In genomic region chr2:44170337-44170736, GRCh38 we compare ENCODE assay signal across 8 cellular contexts. TPM values are rescaled to one million over a fixed set of nuclear protein-coding genes. Genes with fewer than 3 reads are reported as not detected.
DNase-seq lines count a peak whose midpoint lies in the region; TF ChIP-seq lines count a peak whose summit lies in the region.

No MANE protein-coding gene starts in this region.

- peak overlapping the region; percentile 87 for H3K4me3 Mint-ChIP-seq in chondrocyte (ENCODE audit: unreplicated experiment)

- H3K27me3 Mint-ChIP-seq in chondrocyte (ENCODE audit: low read depth): no peaks in the 10 kb centered on the region

- H3K9me3 Mint-ChIP-seq in chondrocyte (ENCODE audit: low read depth): no peaks in the 10 kb centered on the region

- peak overlapping the region; percentile 93 to 98 for H3K27ac ChIP-seq in mucosa of rectum (ENCODE audit: low read depth in 2 of 2, low read length in 2 of 2)

- H3K36me3 ChIP-seq in mucosa of rectum (ENCODE audit: control insufficient read depth in 2 of 2, insufficient read depth in 2 of 2, low read length in 2 of 2): peaks cover 0 to 4% of the 10 kb centered on the region in 2 donors

- TF ChIP-seq CTCF in chondrocyte (IDR thresholded peaks at IDR 0.05): no peak

- peaks cover 5 to 17% of the 10 kb centered on the region in 2 donors for H3K4me1 ChIP-seq in mucosa of rectum (ENCODE audit: control insufficient read depth in 2 of 2, insufficient read depth in 2 of 2, low read length in 2 of 2)

- H3K4me3 ChIP-seq in mucosa of rectum (ENCODE audit: low read length in 2 of 2): peak overlapping the region; percentile 94 to 98

- H3K36me3 Mint-ChIP-seq in chondrocyte (ENCODE audit: low read depth): no peaks in the 10 kb centered on the region

- peaks cover 43% of the 10 kb centered on the region for H3K4me1 Mint-ChIP-seq in chondrocyte (ENCODE audit: low read depth)

- H3K27ac Mint-ChIP-seq in chondrocyte (ENCODE audit: unreplicated experiment): peak overlapping the region; percentile 98

- no peaks in the 10 kb centered on the region for H3K27me3 ChIP-seq in mucosa of rectum (ENCODE audit: control insufficient read depth in 2 of 2, insufficient read depth in 2 of 2, low read length in 2 of 2)

- H3K9ac ChIP-seq in mucosa of rectum (ENCODE audit: low read depth in 1 of 2, low read length in 2 of 2): peak overlapping the region; percentile 92 to 97

- no peaks in the 10 kb centered on the region for H3K9me3 ChIP-seq in mucosa of rectum (ENCODE audit: control insufficient read depth in 2 of 2, low read length in 2 of 2)

- DNase-seq in EL (peak; percentile 23), M059J (ENCODE audit: low read depth) (peak; percentile 17), chondrocyte (ENCODE audit: low spot score) (no peak), NCI-H774 (lab: John Stamatoyannopoulos, UW) (no peak), NCI-H1930 (lab: John Stamatoyannopoulos, UW) (no peak), activated gamma-delta T cell (lab: John Stamatoyannopoulos, UW) (no peak), ecto neural progenitor cell (ENCODE audit: low spot score) (no peak)

RNA-seq across cellular contexts. Expression of gene PPM1B, which starts 1.7 kb away (rescaled TPM):
- total RNA-seq in M059J (2014; rRNA removed; shearing (Covaris generic)): 32.2 and 33.1 TPM in 2 replicates
- total RNA-seq in chondrocyte: 31.9 to 32.6 TPM (median 32.5 TPM) in 3 replicates

Comparison
In these comparisons a context has a peak if more than half of its experiments do, and no peak if none do; other contexts are left out.
1. DNase-seq: peak in EL (single experiment) and M059J (single experiment); none in chondrocyte (single experiment), NCI-H774 (single experiment), NCI-H1930 (0 of 2), activated gamma-delta T cell (single experiment) and ecto neural progenitor cell (single experiment).